In the genomic region with DNA sequence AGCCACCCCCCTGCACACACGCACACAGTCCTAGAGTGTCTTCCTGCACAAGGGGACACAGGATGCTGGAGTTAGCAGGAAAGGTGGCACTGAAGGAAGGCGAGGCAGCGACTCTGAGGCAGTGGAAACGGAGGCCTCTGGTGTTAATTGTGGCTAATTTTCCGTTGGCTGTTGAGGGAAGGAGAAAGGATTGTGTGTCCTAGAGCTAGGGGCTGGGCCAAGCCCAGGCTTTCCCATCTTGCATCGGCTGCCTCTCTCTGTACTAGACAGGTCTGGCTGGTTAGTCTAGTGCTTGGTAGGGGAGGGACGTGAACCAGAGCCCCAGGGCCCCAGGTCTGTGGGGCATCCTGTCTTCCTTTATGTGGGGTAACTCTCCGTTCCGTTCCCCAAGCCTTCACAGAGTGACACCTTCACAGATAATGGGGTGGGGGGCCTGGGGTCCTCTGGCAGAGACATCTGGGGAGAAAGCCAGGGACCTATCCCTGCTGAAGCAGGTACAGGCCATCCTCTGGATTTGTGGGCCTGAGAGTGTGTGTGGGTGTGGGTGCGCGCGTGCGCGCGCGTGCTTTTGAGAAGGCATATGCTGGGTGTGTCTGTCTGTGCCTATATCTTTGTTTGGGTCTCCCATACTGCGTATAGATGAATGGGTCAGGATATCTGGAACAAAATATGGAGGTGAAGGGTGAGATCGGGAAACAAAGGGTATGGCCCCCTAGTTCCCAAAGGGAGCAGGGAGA, we compare ENCODE assay signal across 8 cellular contexts. TPM values are rescaled to one million over a fixed set of nuclear protein-coding genes. Genes with fewer than 3 reads are reported as not detected.
DNase-seq lines count a peak whose midpoint lies in the region; ATAC-seq and TF ChIP-seq lines count a peak whose summit lies in the region.

A gene (plus strand): TSS at position 606 of the 737 bp plus-strand sequence. CDS start 212 bp downstream, outside the sequence.

- TF ChIP-seq EP300 in stomach (IDR thresholded peaks at IDR 0.05): no peak

- TF ChIP-seq POLR2A in stomach (IDR thresholded peaks at IDR 0.05): no peak

- 13 to 30% (median 21%) methylated on average over 16 to 18 of the region's 18 CpGs for WGBS in stomach, 5 donors

- H3K36me3 ChIP-seq in duodenal mucosa (ENCODE audit: control insufficient read depth in 1 of 2, insufficient read depth in 2 of 2, low read length in 2 of 2) (peaks cover 3 to 20% of the 10 kb centered on the region in 2 donors), stomach (peaks cover 13 to 35% (median 34%) of the 10 kb centered on the region in 4 donors)

- H3K9me3 ChIP-seq in duodenal mucosa (ENCODE audit: control insufficient read depth in 1 of 2, low read length in 2 of 2) (no peaks in the 10 kb centered on the region), stomach (no peaks in the 10 kb centered on the region)

- H3K9ac ChIP-seq in duodenal mucosa (ENCODE audit: low read depth in 1 of 2, low read length in 2 of 2): peak within 1 kb of the TSS; percentile 53 to 96

- H3K27ac ChIP-seq in duodenal mucosa (ENCODE audit: low read depth, low read length) (peak within 1 kb of the TSS; percentile 90), stomach (peak within 1 kb of the TSS; percentile 95 to 98 (median 97))

- no peak for TF ChIP-seq CTCF in stomach (IDR thresholded peaks at IDR 0.05)

- H3K27me3 ChIP-seq in duodenal mucosa (ENCODE audit: control insufficient read depth in 1 of 2, insufficient read depth in 2 of 2, low read length in 2 of 2): no peaks in the 10 kb centered on the region
- H3K27me3 ChIP-seq in stomach: no peaks in the 10 kb centered on the region

- H3K4me1 ChIP-seq in duodenal mucosa (ENCODE audit: control insufficient read depth in 1 of 2, insufficient read depth in 2 of 2, low read length in 2 of 2) (peaks cover 39 to 48% of the 10 kb centered on the region in 2 donors), stomach (peaks cover 24 to 61% (median 55%) of the 10 kb centered on the region in 4 donors)

- DNase-seq in SHP77 (lab: John Stamatoyannopoulos, UW) (peak; percentile 22 to 73), SHP77 treated with DMSO at 0.1 percent for 48 hours (lab: John Stamatoyannopoulos, UW) (no peak), mesenteric fat pad (ENCODE audit: low spot score) (no peak), stomach (peak; percentile 61), HuH-7.5 (ENCODE audit: low spot score) (no peak)
- DNase-seq in activated CD4-positive, alpha-beta T cell treated with anti-CD3 and anti-CD28 coated beads for 1 hour: peak; percentile 35

- ATAC-seq in GM21423 (IDR thresholded peaks at IDR 0.05; ENCODE audit: unreplicated experiment): no peak

- H3K4me3 ChIP-seq in duodenal mucosa (ENCODE audit: low read depth in 1 of 2, low read length in 2 of 2): peak within 1 kb of the TSS; percentile 83 to 90
- peak within 1 kb of the TSS; percentile 78 to 93 (median 84) for H3K4me3 ChIP-seq in stomach

- intact Hi-C loops in stomach (cut with DNase I; ENCODE audit: low total_unique reads): no loop called here

RNA-seq across cellular contexts. Expression of the gene that starts here (rescaled TPM):
- total RNA-seq in mesenteric fat pad (40.9 TPM), stomach (100 to 1,000 TPM in 1 of 5 donors, 10 to 100 TPM in 4; 43.0 to 190 (median 60.7) TPM)
- 10 to 100 TPM; 51.9 to 97.3 (median 69.1) TPM for polyA plus RNA-seq in stomach

Comparison
In these comparisons a context has a peak if more than half of its experiments do, and no peak if none do; other contexts are left out.
1. DNase-seq: peak in SHP77 (2 of 2), activated CD4-positive, alpha-beta T cell treated with anti-CD3 and anti-CD28 coated beads for 1 hour (single experiment) and stomach (single experiment); none in SHP77 treated with DMSO at 0.1 percent for 48 hours (single experiment), mesenteric fat pad (single experiment) and HuH-7.5 (single experiment).